ENCODE assay signal across 8 cellular contexts in genomic region chr16:12340151-12340733, GRCh38.
DNase-seq lines count a peak whose midpoint lies in the region; ATAC-seq and TF ChIP-seq lines count a peak whose summit lies in the region.

No MANE protein-coding gene starts in this region.

- H3K4me1 Mint-ChIP-seq in activated CD4-positive, alpha-beta memory T cell treated with anti-CD3 and anti-CD28 coated beads, Interleukin-2, amount 10 ng/mL, durations not matched to agents 7 days and 5 days = no peaks in the 10 kb centered on the region

- POLR2A ChIA-PET in activated CD4-positive, alpha-beta memory T cell treated with anti-CD3 and anti-CD28 coated beads, Interleukin-2, amount 10 ng/mL, durations not matched to agents 7 days and 5 days (lab: Charles Lee) = no interaction called here

- H4K20me1 ChIP-seq in MM.1S (ENCODE audit: insufficient read depth, low read length) = no peaks in the 10 kb centered on the region

- H3K27me3 Mint-ChIP-seq in activated CD4-positive, alpha-beta memory T cell treated with anti-CD3 and anti-CD28 coated beads, Interleukin-2, amount 10 ng/mL, durations not matched to agents 7 days and 5 days = no peaks in the 10 kb centered on the region

- H3K36me3 Mint-ChIP-seq in activated CD4-positive, alpha-beta memory T cell treated with anti-CD3 and anti-CD28 coated beads, Interleukin-2, amount 10 ng/mL, durations not matched to agents 7 days and 5 days (ENCODE audit: low read depth) = no peaks in the 10 kb centered on the region

- H3K27ac ChIP-seq in MM.1S (ENCODE audit: low read length) = no peak overlapping the region

- no peaks in the 10 kb centered on the region for H3F3A ChIP-seq in MM.1S (ENCODE audit: insufficient read depth, low read length)

- no peaks in the 10 kb centered on the region for H3K36me3 ChIP-seq in MM.1S (replicated peaks; ENCODE audit: insufficient read depth, low read length)

- no peaks in the 10 kb centered on the region for H3K9me2 ChIP-seq in MM.1S (replicated peaks; ENCODE audit: insufficient read depth, low read length)

- H3K4me3 ChIP-seq in MM.1S (ENCODE audit: low read length) = no peak overlapping the region

- no peak overlapping the region for H3K9ac ChIP-seq in MM.1S (ENCODE audit: low read length)

- H3K9me3 Mint-ChIP-seq in activated CD4-positive, alpha-beta memory T cell treated with anti-CD3 and anti-CD28 coated beads, Interleukin-2, amount 10 ng/mL, durations not matched to agents 7 days and 5 days = no peaks in the 10 kb centered on the region

- CTCF ChIA-PET in activated CD4-positive, alpha-beta memory T cell treated with anti-CD3 and anti-CD28 coated beads, Interleukin-2, amount 10 ng/mL, durations not matched to agents 7 days and 5 days (lab: Charles Lee) = interaction anchor here (1.0 kb wide), 1 partner anchor 984 kb away, joined by 3 read pairs; no protein-coding TSS in a partner anchor

- no peaks in the 10 kb centered on the region for H3K4me1 ChIP-seq in MM.1S (ENCODE audit: low read length)

- H3K9me3 ChIP-seq in MM.1S (replicated peaks; ENCODE audit: insufficient read depth, low read length) = no peaks in the 10 kb centered on the region

- peak; percentile 53 for TF ChIP-seq CTCF in MM.1S (IDR thresholded peaks at IDR 0.05; ENCODE audit: low read length)

- H3K4me2 ChIP-seq in MM.1S (ENCODE audit: low read depth, low read length) = no peak overlapping the region

- no peak overlapping the region for H3K27ac Mint-ChIP-seq in activated CD4-positive, alpha-beta memory T cell treated with anti-CD3 and anti-CD28 coated beads, Interleukin-2, amount 10 ng/mL, durations not matched to agents 7 days and 5 days

- DNase-seq in DMS 273 (lab: John Stamatoyannopoulos, UW; ENCODE audit: unreplicated experiment) = peak; percentile 26
- no peak for DNase-seq in DMS 273 treated with DMSO at 0.1 percent for 48 hours (lab: John Stamatoyannopoulos, UW)
- DNase-seq in MM.1S = peak; percentile 24
- DNase-seq in activated CD4-positive, alpha-beta memory T cell treated with anti-CD3 and anti-CD28 coated beads, Interleukin-2, amount 10 ng/mL, durations not matched to agents 7 days and 5 days = peak; percentile 24
- DNase-seq in islet precursor cell = peak; percentile 77
- DNase-seq in cerebellum (ENCODE audit: low spot score) = no peak

- no peak overlapping the region for H2AFZ ChIP-seq in MM.1S (ENCODE audit: low read length)

- no peaks in the 10 kb centered on the region for H3K27me3 ChIP-seq in MM.1S (replicated peaks; ENCODE audit: insufficient read depth, low read length)

- no peak for ATAC-seq in HG03565 (IDR thresholded peaks at IDR 0.05; ENCODE audit: unreplicated experiment)
- ATAC-seq in GM21367 (IDR thresholded peaks at IDR 0.05; ENCODE audit: unreplicated experiment) = no peak

- no peak overlapping the region for H3K4me3 Mint-ChIP-seq in activated CD4-positive, alpha-beta memory T cell treated with anti-CD3 and anti-CD28 coated beads, Interleukin-2, amount 10 ng/mL, durations not matched to agents 7 days and 5 days

- peaks cover 19% of the 10 kb centered on the region; the same call in 1 of the 2 replicates for H3K79me2 ChIP-seq in MM.1S (ENCODE audit: low read length)

Comparison
In these comparisons a context has a peak if more than half of its experiments do, and no peak if none do; other contexts are left out.
1. DNase-seq: peak in DMS 273 (single experiment), MM.1S (single experiment), activated CD4-positive, alpha-beta memory T cell treated with anti-CD3 and anti-CD28 coated beads, Interleukin-2, amount 10 ng/mL, durations not matched to agents 7 days and 5 days (single experiment) and islet precursor cell (single experiment); none in DMS 273 treated with DMSO at 0.1 percent for 48 hours (single experiment) and cerebellum (single experiment).